ENCODE assay signal across 23 cellular contexts in genomic region chr7:20745716-20746115, GRCh38. TPM values are rescaled to one million over a fixed set of nuclear protein-coding genes. Genes with fewer than 3 reads are reported as not detected.
DNase-seq lines count a peak whose midpoint lies in the region; ATAC-seq lines count a peak whose summit lies in the region.
"Had no signal": no experiment of that assay in that cellular context is flagged by ENCODE, and none has a peak within 500 bp of the region (broad histone marks: within the 10 kb centered on the region; RNA-seq: fewer than 3 reads in every experiment).

No MANE protein-coding gene starts in this region.

- H3K4me3 ChIP-seq in H7 (ENCODE audit: insufficient read depth, low read depth, low read length) = no peak overlapping the region
- no peak overlapping the region for H3K4me3 ChIP-seq in mesendoderm (ENCODE audit: low read length)
- H3K4me3 ChIP-seq: BLaER1, SJCRH30 had no signal

- no peak overlapping the region for H2AK5ac ChIP-seq in mesendoderm (ENCODE audit: low read length)

- no peak for ATAC-seq in HG02798 (IDR thresholded peaks at IDR 0.05; ENCODE audit: poor library complexity, unreplicated experiment)

- DNase-seq in NCI-H1436 (lab: John Stamatoyannopoulos, UW) (peak; percentile 1), NCI-H1436 treated with DMSO at 0.1 percent for 48 hours (lab: John Stamatoyannopoulos, UW) (no peak), H7 (peak; percentile 46), ecto neural progenitor cell (ENCODE audit: low spot score) (peak; percentile 56), mesendoderm (peak; percentile 67), NCI-H2081 treated with DMSO at 0.1 percent for 48 hours (lab: John Stamatoyannopoulos, UW) (no peak)
- DNase-seq in activated CD4-positive, alpha-beta T cell treated with anti-CD3 and anti-CD28 coated beads, Interleukin-2, amount 50 U/mL, for 48 hours = no peak
- DNase-seq: ACHN; Caco-2; CD4-positive, alpha-beta T cell; DMS 273 treated with DMSO at 0.1 percent for 48 hours; DND-41; GOT3; Karpas-422; MV-4-11; NCI-H1930; OCI-M1 had no signal

- no peaks in the 10 kb centered on the region for H3K4me1 ChIP-seq in mesendoderm (ENCODE audit: control insufficient read depth, low read depth, low read length)
- H3K4me1 ChIP-seq: BLaER1 had no signal

- no peak overlapping the region for H3K4me2 ChIP-seq in mesendoderm (ENCODE audit: low read length)
- H3K4me2 ChIP-seq: BLaER1 had no signal

- no peak overlapping the region for H2BK120ac ChIP-seq in mesendoderm (ENCODE audit: low read depth, low read length)

- H3K79me2 ChIP-seq in mesendoderm (ENCODE audit: control insufficient read depth, insufficient read depth, low read length) = no peaks in the 10 kb centered on the region

- no peak overlapping the region for H3K27ac ChIP-seq in mesendoderm (ENCODE audit: low read depth, low read length)
- H3K27ac ChIP-seq: BLaER1, SJCRH30 had no signal

- no peak overlapping the region for H3K56ac ChIP-seq in mesendoderm (ENCODE audit: low read length)

- H4K8ac ChIP-seq in mesendoderm (ENCODE audit: low read depth, low read length) = no peak overlapping the region

- H3K9ac ChIP-seq in mesendoderm (ENCODE audit: low read length) = no peak overlapping the region
- H3K9ac ChIP-seq: BLaER1 had no signal

- no peak overlapping the region for H3K4ac ChIP-seq in mesendoderm (ENCODE audit: low read depth, low read length)

- H3K23ac ChIP-seq in mesendoderm (ENCODE audit: low read length) = no peak overlapping the region

- no peak overlapping the region for H2BK5ac ChIP-seq in mesendoderm (ENCODE audit: low read length)

- H3K36me3 ChIP-seq in H7 (replicated peaks; ENCODE audit: control insufficient read depth, insufficient read depth, low read length) (no peaks in the 10 kb centered on the region), mesendoderm (ENCODE audit: control insufficient read depth, insufficient read depth, low read length) (no peaks in the 10 kb centered on the region)
- H3K36me3 ChIP-seq: BLaER1, SJCRH30 had no signal

- no peaks in the 10 kb centered on the region for H3K27me3 ChIP-seq in H7 (ENCODE audit: control insufficient read depth, insufficient read depth, low read length)
- H3K27me3 ChIP-seq in mesendoderm (ENCODE audit: insufficient read depth, low read length, poor library complexity) = no peaks in the 10 kb centered on the region
- H3K27me3 ChIP-seq: BLaER1, SJCRH30 had no signal

- no peak overlapping the region for H4K5ac ChIP-seq in mesendoderm (ENCODE audit: low read length)

- no peaks in the 10 kb centered on the region for H3K79me1 ChIP-seq in mesendoderm (ENCODE audit: low read length)

- H3K18ac ChIP-seq in mesendoderm (ENCODE audit: low read length) = no peak overlapping the region

- WGBS in mesendoderm (ENCODE audit: extremely low coverage, insufficient coverage, low lambda C conversion rate) = no CpG with 5 or more reads among the region's 7 CpGs

- no peak overlapping the region for H2BK15ac ChIP-seq in mesendoderm (replicated peaks; ENCODE audit: low read depth)

RNA-seq across cellular contexts. Expression of gene SP8, which starts 41.0 kb away (rescaled TPM):
- total RNA-seq in H7 (2014; rRNA removed; shearing (Covaris generic)) = 44.9 and 59.2 TPM in 2 replicates
- polyA plus RNA-seq in mesendoderm (2013, experiment 1 of 2) = 2.8 TPM
- polyA plus RNA-seq in mesendoderm (2013, experiment 2 of 2) = 2.5 TPM
- total RNA-seq: CD4-positive, alpha-beta T cell; G401; M059J; NCI-H460 had no signal

Comparison
In these comparisons a context has a peak if more than half of its experiments do, and no peak if none do; other contexts are left out.
1. DNase-seq: peak in NCI-H1436 (single experiment), H7 (single experiment), ecto neural progenitor cell (single experiment) and mesendoderm (single experiment); none in NCI-H1436 treated with DMSO at 0.1 percent for 48 hours (single experiment), NCI-H2081 treated with DMSO at 0.1 percent for 48 hours (single experiment) and activated CD4-positive, alpha-beta T cell treated with anti-CD3 and anti-CD28 coated beads, Interleukin-2, amount 50 U/mL, for 48 hours (0 of 2).